1 cellular context compared by ENCODE assay signal in genomic region chr13:98298599-98298998, GRCh38.
TF ChIP-seq lines count a peak whose summit lies in the region.

No MANE protein-coding gene starts in this region.

TF ChIP-seq in WTC11, 78 proteins besides CTCF, POLR2A, EP300 and RAD21 (continued from another document):
- TF ChIP-seq ZBTB43 (CRISPR knock-in tag; IDR thresholded peaks at IDR 0.05) (no peak), NFYB (CRISPR knock-in tag; conservative IDR thresholded peaks at IDR 0.05; ENCODE audit: low read depth) (no peak), ZSCAN18 (CRISPR knock-in tag; IDR thresholded peaks at IDR 0.05) (no peak), PREB (CRISPR knock-in tag; IDR thresholded peaks at IDR 0.05; ENCODE audit: borderline replicate concordance) (no peak), IRF2 (CRISPR knock-in tag; IDR thresholded peaks at IDR 0.05; ENCODE audit: borderline replicate concordance, low read depth) (no peak), FOXJ3 (CRISPR knock-in tag; IDR thresholded peaks at IDR 0.05; ENCODE audit: borderline replicate concordance) (no peak)
